ENCODE assay signal across 8 cellular contexts in the genomic region with DNA sequence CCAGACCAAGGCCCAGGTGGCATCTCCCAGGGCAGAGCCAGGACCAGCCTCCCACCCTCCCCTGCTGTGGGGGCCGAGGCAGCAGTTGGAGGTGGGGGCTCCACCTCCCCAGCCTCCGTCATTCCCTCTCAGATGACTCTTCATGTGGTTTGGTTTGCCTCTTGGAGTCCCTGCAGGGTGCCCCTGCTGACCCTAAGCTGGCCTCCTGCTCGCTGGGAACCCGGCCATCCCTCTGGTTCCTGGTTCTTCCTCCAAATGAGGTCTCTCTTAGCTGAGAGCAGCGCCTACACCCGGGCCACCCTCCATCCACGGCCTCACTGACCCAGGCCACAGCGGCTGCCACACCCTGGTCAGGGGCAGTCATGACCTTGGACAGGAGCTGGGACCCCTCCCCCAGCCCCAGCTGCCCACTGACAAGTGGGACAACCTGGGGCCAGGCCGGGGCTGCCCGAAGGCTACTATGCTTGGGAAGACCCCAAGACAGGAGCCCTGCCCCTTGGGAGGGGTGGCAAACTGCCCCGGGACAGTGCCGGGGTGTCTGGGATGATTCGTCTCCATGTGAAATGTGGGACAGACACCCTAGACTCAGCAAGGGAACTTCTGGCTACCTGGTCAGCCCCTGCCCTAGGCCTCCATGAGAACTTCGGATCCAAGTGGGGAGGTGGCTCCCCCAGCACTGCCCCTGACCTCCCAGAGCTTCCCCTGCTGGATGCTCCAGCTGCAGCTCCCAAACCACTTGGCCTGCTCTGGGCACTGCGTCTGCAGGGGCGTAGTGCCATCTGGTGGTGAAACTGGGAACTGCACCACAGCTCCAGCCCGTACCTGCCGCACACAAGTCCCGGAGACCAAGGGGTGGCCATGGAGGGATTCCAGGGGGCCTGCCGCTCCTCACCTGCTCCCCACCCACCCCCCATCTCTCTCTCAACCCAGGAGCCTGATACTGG.
DNase-seq lines count a peak whose midpoint lies in the region; ATAC-seq and TF ChIP-seq lines count a peak whose summit lies in the region.

No MANE protein-coding gene starts in this region.

- peaks cover 39% of the 10 kb centered on the region for H3K27me3 ChIP-seq in adipocyte (replicated peaks; ENCODE audit: control insufficient read depth, insufficient read depth, low read length)

- CTCF ChIA-PET in GM10248 (lab: Yijun Ruan, JAX), result interaction anchor here (0.6 to 2.0 kb wide), 33 partner anchors 9 to 427 kb away, joined by 3 to 20 read pairs (median 4); partner anchors contain the start of gene DRICH1

- no peak for TF ChIP-seq POLR2A in NB4 (IDR thresholded peaks at IDR 0.05; ENCODE audit: extremely low read depth, insufficient read length)

- H3K9ac ChIP-seq in adipocyte (ENCODE audit: low read length), result no peak overlapping the region

- H3K36me3 ChIP-seq in adipocyte (ENCODE audit: control insufficient read depth, insufficient read depth, low read length, severe bottlenecking), result no peaks in the 10 kb centered on the region

- ATAC-seq in left cardiac atrium (peak; percentile 66 to 79), HG02623 (IDR thresholded peaks at IDR 0.05; ENCODE audit: unreplicated experiment) (no peak), HG03135 (IDR thresholded peaks at IDR 0.05; ENCODE audit: unreplicated experiment) (no peak)

- POLR2A ChIA-PET in GM10248 (lab: Yijun Ruan, JAX), result no interaction called here

- H3K9me3 ChIP-seq in adipocyte (ENCODE audit: control insufficient read depth, low read length), result no peaks in the 10 kb centered on the region

- peaks cover 7% of the 10 kb centered on the region for H3K4me1 ChIP-seq in adipocyte (ENCODE audit: control insufficient read depth, insufficient read depth, low read length)

- peak; percentile 99 for TF ChIP-seq CTCF in GM10248 (IDR thresholded peaks at IDR 0.05; ENCODE audit: control extremely low read depth, extremely low read depth, low read depth, missing control alignments)
- peak; percentile 93 for TF ChIP-seq CTCF in NB4 (IDR thresholded peaks at IDR 0.05; ENCODE audit: low read depth, low read length)

- intact Hi-C loops in left cardiac atrium (cut with DNase I), result loop anchor here (5.0 to 10.0 kb wide), 3 partner anchors 61 to 428 kb away; no protein-coding TSS in a partner anchor

- H3K4me3 ChIP-seq in NB4 (ENCODE audit: low read depth, low read length) (no peak overlapping the region), adipocyte (ENCODE audit: low read length) (no peak overlapping the region)

- DNase-seq in GM10248 (ENCODE audit: extremely low spot score) (peak; percentile 92), NB4 (ENCODE audit: low read depth) (peak; percentile 76), T follicular helper cell (ENCODE audit: low read depth) (peak; percentile 64), adipocyte (ENCODE audit: low read depth) (peak; percentile 82), left cardiac atrium (peak; percentile 83), putamen (ENCODE audit: low spot score) (peak; percentile 66)

Comparison
In these comparisons a context has a peak if more than half of its experiments do, and no peak if none do; other contexts are left out.
1. ATAC-seq: peak in left cardiac atrium (2 of 2); none in HG02623 (single experiment) and HG03135 (single experiment).
2. Peak in every context shown above with its lines, with median percentiles within 50 percentile points of each other: DNase-seq.